ENCODE assay signal across 12 cellular contexts in genomic region chr9:32906213-32906612, GRCh38.
DNase-seq lines count a peak whose midpoint lies in the region; ATAC-seq and TF ChIP-seq lines count a peak whose summit lies in the region.
"Had no signal": no experiment of that assay in that cellular context is flagged by ENCODE, and none has a peak within 500 bp of the region (broad histone marks: within the 10 kb centered on the region; RNA-seq: fewer than 3 reads in every experiment).

No MANE protein-coding gene starts in this region.

- H3K4me3 Mint-ChIP-seq in activated B cell treated with CpG ODN at 0.5 μM for 24 hours (no peak overlapping the region), WTC11 (no peak overlapping the region)
- no peak overlapping the region for H3K4me3 Mint-ChIP-seq in activated CD4-positive, alpha-beta T cell treated with anti-CD3 and anti-CD28 coated beads, Interleukin-2, amount 10 ng/mL, durations not matched to agents 24 days and 14 days
- H3K4me3 Mint-ChIP-seq: activated naive CD4-positive, alpha-beta T cell treated with anti-CD3 and anti-CD28 coated beads, Interleukin-2, amount 10 ng/mL, durations not matched to agents 7 days and 5 days; dendritic cell treated with granulocyte-macrophage colony-stimulating factor and Interleukin-4, amounts not matched to agents 40 ng/mL and 50 ng/mL, for 4 days had no signal

- intact Hi-C loops in activated B cell treated with CpG ODN at 0.5 μM for 24 hours (cut with micrococcal nuclease), result no loop called here
- intact Hi-C loops in activated CD4-positive, alpha-beta T cell treated with anti-CD3 and anti-CD28 coated beads, Interleukin-2, amount 10 ng/mL, durations not matched to agents 24 days and 14 days (cut with micrococcal nuclease), result no loop called here

- ATAC-seq in GM18873 (IDR thresholded peaks at IDR 0.05; ENCODE audit: low FRiP score, unreplicated experiment) (peak; percentile 87), GM21737 (IDR thresholded peaks at IDR 0.05; ENCODE audit: unreplicated experiment) (peak; percentile 63), HG03354 (IDR thresholded peaks at IDR 0.05; ENCODE audit: poor library complexity, severe bottlenecking, unreplicated experiment) (peak; percentile 95), activated B cell treated with CpG ODN at 0.5 μM for 24 hours (ENCODE audit: low read depth) (peak; percentile 65), WTC11 (no peak)
- ATAC-seq: heart right ventricle had no signal

- DNase-seq in activated B cell treated with CpG ODN at 0.5 μM for 24 hours (no peak), middle frontal gyrus (ENCODE audit: extremely low spot score, low spot score) (no peak), NCI-H2081 (lab: John Stamatoyannopoulos, UW) (no peak), WTC11 (ENCODE audit: low spot score) (no peak)
- DNase-seq in activated CD4-positive, alpha-beta T cell treated with anti-CD3 and anti-CD28 coated beads, Interleukin-2, amount 10 ng/mL, durations not matched to agents 24 days and 14 days, result no peak
- DNase-seq: activated naive CD4-positive, alpha-beta T cell treated with anti-CD3 and anti-CD28 coated beads, Interleukin-2, amount 10 ng/mL, durations not matched to agents 7 days and 5 days; heart right ventricle; stimulated activated naive CD4-positive, alpha-beta T cell treated with Interleukin-2 at 50 U/mL for 16 hours had no signal

- no peaks in the 10 kb centered on the region for H3K36me3 Mint-ChIP-seq in activated B cell treated with CpG ODN at 0.5 μM for 24 hours (ENCODE audit: low read depth)
- no peaks in the 10 kb centered on the region; the same call in 1 of the 2 replicates for H3K36me3 Mint-ChIP-seq in WTC11
- H3K36me3 Mint-ChIP-seq in activated CD4-positive, alpha-beta T cell treated with anti-CD3 and anti-CD28 coated beads, Interleukin-2, amount 10 ng/mL, durations not matched to agents 24 days and 14 days (ENCODE audit: low read depth), result no peaks in the 10 kb centered on the region
- H3K36me3 Mint-ChIP-seq: activated naive CD4-positive, alpha-beta T cell treated with anti-CD3 and anti-CD28 coated beads, Interleukin-2, amount 10 ng/mL, durations not matched to agents 7 days and 5 days had no signal

- TF ChIP-seq CTCF in activated B cell treated with CpG ODN at 0.5 μM for 24 hours (IDR thresholded peaks at IDR 0.05) (no peak), WTC11 (IDR thresholded peaks at IDR 0.05) (no peak)

- H3K27me3 Mint-ChIP-seq in activated B cell treated with CpG ODN at 0.5 μM for 24 hours (peaks cover 55% of the 10 kb centered on the region), WTC11 (ENCODE audit: low read depth) (no peaks in the 10 kb centered on the region)
- H3K27me3 Mint-ChIP-seq in activated CD4-positive, alpha-beta T cell treated with anti-CD3 and anti-CD28 coated beads, Interleukin-2, amount 10 ng/mL, durations not matched to agents 24 days and 14 days, result peaks cover 11% of the 10 kb centered on the region

- CTCF ChIA-PET in activated B cell treated with CpG ODN at 0.5 μM for 24 hours (lab: Charles Lee) (no interaction called here), WTC11 (lab: Charles Lee) (no interaction called here)

- H3K4me1 Mint-ChIP-seq in activated B cell treated with CpG ODN at 0.5 μM for 24 hours (peaks cover 10% of the 10 kb centered on the region), WTC11 (peaks cover 17% of the 10 kb centered on the region)
- no peaks in the 10 kb centered on the region for H3K4me1 Mint-ChIP-seq in activated CD4-positive, alpha-beta T cell treated with anti-CD3 and anti-CD28 coated beads, Interleukin-2, amount 10 ng/mL, durations not matched to agents 24 days and 14 days
- H3K4me1 Mint-ChIP-seq: activated naive CD4-positive, alpha-beta T cell treated with anti-CD3 and anti-CD28 coated beads, Interleukin-2, amount 10 ng/mL, durations not matched to agents 7 days and 5 days had no signal

- H3K27ac Mint-ChIP-seq in activated B cell treated with CpG ODN at 0.5 μM for 24 hours, result no peak overlapping the region
- no peak overlapping the region for H3K27ac Mint-ChIP-seq in WTC11
- H3K27ac Mint-ChIP-seq in activated CD4-positive, alpha-beta T cell treated with anti-CD3 and anti-CD28 coated beads, Interleukin-2, amount 10 ng/mL, durations not matched to agents 24 days and 14 days, result no peak overlapping the region
- H3K27ac Mint-ChIP-seq: activated naive CD4-positive, alpha-beta T cell treated with anti-CD3 and anti-CD28 coated beads, Interleukin-2, amount 10 ng/mL, durations not matched to agents 7 days and 5 days; dendritic cell treated with granulocyte-macrophage colony-stimulating factor and Interleukin-4, amounts not matched to agents 40 ng/mL and 50 ng/mL, for 4 days had no signal

- peaks cover 4% of the 10 kb centered on the region for H3K9me3 Mint-ChIP-seq in activated B cell treated with CpG ODN at 0.5 μM for 24 hours
- H3K9me3 Mint-ChIP-seq in WTC11, result peaks cover 29% of the 10 kb centered on the region
- H3K9me3 Mint-ChIP-seq in activated CD4-positive, alpha-beta T cell treated with anti-CD3 and anti-CD28 coated beads, Interleukin-2, amount 10 ng/mL, durations not matched to agents 24 days and 14 days, result no peaks in the 10 kb centered on the region
- H3K9me3 Mint-ChIP-seq: activated naive CD4-positive, alpha-beta T cell treated with anti-CD3 and anti-CD28 coated beads, Interleukin-2, amount 10 ng/mL, durations not matched to agents 7 days and 5 days; dendritic cell treated with granulocyte-macrophage colony-stimulating factor and Interleukin-4, amounts not matched to agents 40 ng/mL and 50 ng/mL, for 4 days had no signal

- POLR2A ChIA-PET in activated B cell treated with CpG ODN at 0.5 μM for 24 hours (lab: Charles Lee) (no interaction called here), WTC11 (lab: Charles Lee) (no interaction called here)

TF ChIP-seq in WTC11, 78 proteins besides CTCF, POLR2A, EP300 and RAD21 (continues in another document):
- TF ChIP-seq NFATC4 (CRISPR knock-in tag; IDR thresholded peaks at IDR 0.05) (no peak), TEAD4 (CRISPR knock-in tag; IDR thresholded peaks at IDR 0.05) (no peak), CBFB (CRISPR knock-in tag; IDR thresholded peaks at IDR 0.05; ENCODE audit: low read depth) (no peak), AR (CRISPR knock-in tag; IDR thresholded peaks at IDR 0.05) (no peak), NFYB (CRISPR knock-in tag; conservative IDR thresholded peaks at IDR 0.05; ENCODE audit: low read depth) (no peak), MYBL2 (CRISPR knock-in tag; IDR thresholded peaks at IDR 0.05) (no peak), ATF1 (CRISPR knock-in tag; IDR thresholded peaks at IDR 0.05) (no peak), E2F1 (CRISPR knock-in tag; IDR thresholded peaks at IDR 0.05) (no peak), IRF2 (CRISPR knock-in tag; IDR thresholded peaks at IDR 0.05; ENCODE audit: borderline replicate concordance, low read depth) (no peak), ETV6 (CRISPR knock-in tag; IDR thresholded peaks at IDR 0.05) (no peak)
